ENCODE assay signal across 8 cellular contexts in genomic region chr11:72642815-72643511, GRCh38. TPM values are rescaled to one million over a fixed set of nuclear protein-coding genes. Genes with fewer than 3 reads are reported as not detected.
A peak's percentile ranks its signal among the peaks of the same experiment; 100 is the strongest.
DNase-seq lines count a peak whose midpoint lies in the region; ATAC-seq and TF ChIP-seq lines count a peak whose summit lies in the region.

No MANE protein-coding gene starts in this region.

- no peaks in the 10 kb centered on the region for H3K9me2 ChIP-seq in SK-N-SH

- intact Hi-C loops in Right ventricle myocardium inferior (cut with DNase I) = loop anchor here (1.0 to 10.0 kb wide), 4 partner anchors 18 to 168 kb away; no protein-coding TSS in a partner anchor

- peak overlapping the region; percentile 90; the same call in 1 of the 2 replicates for H2AFZ ChIP-seq in SK-N-SH (ENCODE audit: low read depth)
- H2AFZ ChIP-seq in trophoblast cell (ENCODE audit: insufficient read depth, low read length, poor library complexity) = no peak overlapping the region

- no peak overlapping the region for H3K4ac ChIP-seq in trophoblast cell (ENCODE audit: low read depth, low read length)

- peak; percentile 85 for TF ChIP-seq RAD21 in SK-N-SH (IDR thresholded peaks at IDR 0.05; ENCODE audit: low read length)

- no peak overlapping the region for H4K91ac ChIP-seq in trophoblast cell (ENCODE audit: low read depth, low read length)

- CTCF ChIA-PET in SK-N-SH (lab: Yijun Ruan, JAX) = interaction anchor here (0.7 to 18.2 kb wide), 33 partner anchors 9 to 262 kb away, joined by 3 to 276 read pairs (median 5); partner anchors contain the start of gene PDE2A

- H3K79me1 ChIP-seq in trophoblast cell (ENCODE audit: low read length) = no peaks in the 10 kb centered on the region

- POLR2A ChIA-PET in SK-N-SH (lab: Yijun Ruan, JAX) = interaction anchor here (1.1 kb wide), 1 partner anchor 26 kb away, joined by 4 read pairs; no protein-coding TSS in a partner anchor

- H3K27me3 ChIP-seq in SK-N-SH (ENCODE audit: insufficient read depth) = peaks cover 30% of the 10 kb centered on the region
- peaks cover 22% of the 10 kb centered on the region for H3K27me3 ChIP-seq in trophoblast cell (ENCODE audit: insufficient read depth, low read length)

- no peak overlapping the region for H2BK12ac ChIP-seq in trophoblast cell (ENCODE audit: low read length)

- WGBS in SK-N-SH (ENCODE audit: low lambda C conversion rate) = 2% methylated on average over 23 of the region's 62 CpGs
- no CpG with 5 or more reads among the region's 62 CpGs for WGBS in trophoblast cell (ENCODE audit: extremely low coverage, insufficient coverage, insufficient read length)
- 1% methylated on average over 62 of the region's 62 CpGs for WGBS in urinary bladder

- no peaks in the 10 kb centered on the region for H3F3A ChIP-seq in SK-N-SH (replicated peaks; ENCODE audit: insufficient read depth)

- DNase-seq in DMS114 treated with DMSO at 0.1 percent for 48 hours (lab: John Stamatoyannopoulos, UW; ENCODE audit: unreplicated experiment) (peak; percentile 9), HT1080 (ENCODE audit: low read depth) (peak; percentile 75), SK-N-SH (peak; percentile 92), Right ventricle myocardium inferior (ENCODE audit: missing footprints) (peak; percentile 87), trophoblast cell (peak; percentile 63 to 81)
- peak; percentile 69 for DNase-seq in activated naive CD4-positive, alpha-beta T cell treated with anti-CD3 and anti-CD28 coated beads, Interleukin-2, amount 50 U/mL, for 16 hours

- no peak overlapping the region for H2BK120ac ChIP-seq in trophoblast cell (ENCODE audit: insufficient read depth, low read length, poor library complexity)

- H3K27ac ChIP-seq in SK-N-SH (ENCODE audit: low read depth in 2 of 2, low read length in 1 of 2) (no peak overlapping the region), trophoblast cell (ENCODE audit: low read depth, low read length) (no peak overlapping the region), urinary bladder (ENCODE audit: low read depth) (no peak overlapping the region)

- no peak overlapping the region for H2BK5ac ChIP-seq in trophoblast cell (ENCODE audit: low read depth, low read length, poor library complexity)

- H2AK5ac ChIP-seq in trophoblast cell (ENCODE audit: low read length) = no peak overlapping the region

- no peaks in the 10 kb centered on the region for H4K20me1 ChIP-seq in SK-N-SH (ENCODE audit: insufficient read depth)

- H3K4me2 ChIP-seq in SK-N-SH (peak overlapping the region; percentile 86), trophoblast cell (ENCODE audit: low read length) (peak overlapping the region; percentile 54)

- H3K4me3 ChIP-seq in SK-N-SH (ENCODE audit: low read depth in 2 of 2, low read length in 1 of 2) = peak overlapping the region; percentile 42 to 61
- H3K4me3 ChIP-seq in trophoblast cell (ENCODE audit: low read depth, low read length) = peak overlapping the region; percentile 47
- peak overlapping the region; percentile 55 for H3K4me3 ChIP-seq in urinary bladder (ENCODE audit: low read depth, low read length)

- H4K8ac ChIP-seq in trophoblast cell (ENCODE audit: low read depth, low read length) = no peak overlapping the region

- H3K9ac ChIP-seq in SK-N-SH (no peak overlapping the region), trophoblast cell (ENCODE audit: low read length) (no peak overlapping the region)

- H3K9me3 ChIP-seq in SK-N-SH = no peaks in the 10 kb centered on the region
- H3K9me3 ChIP-seq in trophoblast cell (ENCODE audit: insufficient read depth, low read depth, low read length) = peaks cover 2% of the 10 kb centered on the region

- H3K36me3 ChIP-seq in SK-N-SH (replicated peaks in 1 of 2; ENCODE audit: control insufficient read depth in 1 of 2, insufficient read depth in 2 of 2, low read length in 1 of 2) (no peaks in the 10 kb centered on the region), trophoblast cell (ENCODE audit: control insufficient read depth in 1 of 2, insufficient read depth in 2 of 2, low read length in 2 of 2) (no peaks in the 10 kb centered on the region), urinary bladder (ENCODE audit: insufficient read depth) (no peaks in the 10 kb centered on the region)

- peak; percentile 82 for ATAC-seq in Right ventricle myocardium inferior
- no peak for ATAC-seq in GM18517 (IDR thresholded peaks at IDR 0.05; ENCODE audit: unreplicated experiment)

- TF ChIP-seq EP300 in SK-N-SH (IDR thresholded peaks at IDR 0.05; ENCODE audit: borderline replicate concordance in 1 of 2, low read depth in 1 of 2, low read length in 1 of 2) = no peak

- H3K23ac ChIP-seq in trophoblast cell (ENCODE audit: low read length) = no peak overlapping the region

- H3K79me2 ChIP-seq in SK-N-SH (ENCODE audit: insufficient read depth) = no peaks in the 10 kb centered on the region
- no peaks in the 10 kb centered on the region for H3K79me2 ChIP-seq in trophoblast cell (ENCODE audit: control insufficient read depth, insufficient read depth, low read length, poor library complexity)

- no peak overlapping the region for H3K18ac ChIP-seq in trophoblast cell (ENCODE audit: low read length)

- no peak overlapping the region for H4K12ac ChIP-seq in trophoblast cell (ENCODE audit: low read depth, low read length)

- TF ChIP-seq CTCF in SK-N-SH (IDR thresholded peaks at IDR 0.05) = peak; percentile 76

- H3K4me1 ChIP-seq in SK-N-SH (ENCODE audit: control insufficient read depth in 1 of 2, insufficient read depth in 2 of 2, low read depth in 1 of 2, low read length in 1 of 2) (peaks cover 5 to 16% of the 10 kb centered on the region in 2 experiments; a peak in 1 of 4 replicates), trophoblast cell (ENCODE audit: control insufficient read depth in 1 of 2, insufficient read depth in 2 of 2, low read length in 2 of 2) (peaks cover 8 to 14% of the 10 kb centered on the region in 2 experiments), urinary bladder (ENCODE audit: insufficient read depth) (no peaks in the 10 kb centered on the region)

- H3K14ac ChIP-seq in trophoblast cell (ENCODE audit: low read length) = no peak overlapping the region

TF ChIP-seq in SK-N-SH, 30 proteins besides CTCF, POLR2A, EP300 and RAD21:
- TF ChIP-seq SMC3 (IDR thresholded peaks at IDR 0.05; ENCODE audit: low read depth, low read length) = peak; percentile 89
- TF ChIP-seq MAX (IDR thresholded peaks at IDR 0.05; ENCODE audit: low read depth) = 0 out of 2 replicates have a peak, but pooled peaks have one; percentile 39
- TF ChIP-seq MXI1 (IDR thresholded peaks at IDR 0.05; ENCODE audit: low read depth, low read length) = 0 out of 2 replicates have a peak, but pooled peaks have one; percentile 73
- no peak for TF ChIP-seq RXRA (IDR thresholded peaks at IDR 0.05; ENCODE audit: borderline replicate concordance, low read depth)
- no peak for TF ChIP-seq ELF1 (IDR thresholded peaks at IDR 0.05)
- TF ChIP-seq CHD2 (IDR thresholded peaks at IDR 0.05; ENCODE audit: low read length, partially characterized antibody) = no peak

RNA-seq across cellular contexts. Expression of gene PDE2A, which starts 31.3 kb away (rescaled TPM):
- 3.6 and 7.7 TPM in 2 replicates for total RNA-seq in HT1080 (2014; rRNA removed; shearing (Covaris generic))
- 11.5 and 11.9 TPM in 2 replicates for polyA plus RNA-seq in HT1080 (2015; cell fraction: cytosol; rRNA removed)
- polyA plus RNA-seq in HT1080 (2015; cell fraction: nucleus; rRNA removed) = 53.1 and 54.3 TPM in 2 replicates
- polyA plus RNA-seq in SK-N-SH (2012; rRNA removed) (0.32 and 0.43 TPM in 2 replicates), urinary bladder (56.1 TPM)
- polyA plus RNA-seq in SK-N-SH (2012; cell fraction: cytosol; rRNA removed) = 0.15 and 0.60 TPM in 2 replicates
- polyA plus RNA-seq in SK-N-SH (2012; cell fraction: nucleus; rRNA removed) = 0.85 and 1.0 TPM in 2 replicates
- total RNA-seq in Right ventricle myocardium inferior (41.2 TPM), urinary bladder (18.6 TPM)
- polyA plus RNA-seq in trophoblast cell (2013) = 1.8 and 2.1 TPM in 2 replicates

Comparison
In these comparisons a context has a peak if more than half of its experiments do, and no peak if none do; other contexts are left out.
1. DNase-seq: peak in every context shown above with its lines; median percentile 92 in SK-N-SH; 87 in Right ventricle myocardium inferior; 75 in HT1080; 72 in trophoblast cell; 69 in activated naive CD4-positive, alpha-beta T cell treated with anti-CD3 and anti-CD28 coated beads, Interleukin-2, amount 50 U/mL, for 16 hours; 9 in DMS114 treated with DMSO at 0.1 percent for 48 hours.